16 cellular contexts compared by ENCODE assay signal in the genomic region with DNA sequence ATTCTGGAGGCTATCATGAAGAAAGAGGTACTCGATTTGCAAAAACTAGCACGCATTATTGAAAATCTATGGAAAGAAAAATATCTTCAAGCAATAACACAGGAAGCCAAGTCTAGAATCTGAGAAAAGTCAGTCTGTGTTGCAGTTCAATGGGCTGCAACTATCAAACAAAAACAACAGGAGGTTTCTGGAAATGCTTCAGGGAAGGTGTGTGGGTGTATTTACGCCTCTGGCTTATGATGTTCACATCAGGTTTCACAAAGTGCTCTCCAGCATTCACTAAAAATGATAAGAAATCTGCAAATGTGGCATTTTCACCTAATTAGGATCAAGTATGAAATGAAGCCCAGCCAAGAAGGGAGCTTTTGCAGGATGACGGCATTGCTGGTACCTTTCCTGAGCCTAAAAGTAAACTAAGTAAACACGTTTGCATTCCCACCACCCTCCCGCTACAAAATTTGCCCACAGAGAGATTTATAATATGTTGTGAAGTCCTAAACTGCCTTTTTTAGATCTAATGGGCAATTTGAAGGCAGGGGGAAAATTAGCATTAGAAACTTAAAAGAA.
"Had no signal": no experiment of that assay in that cellular context is flagged by ENCODE, and none has a peak within 500 bp of the region (broad histone marks: within the 10 kb centered on the region; RNA-seq: fewer than 3 reads in every experiment).

No MANE protein-coding gene starts in this region.

- DNase-seq: activated CD4-positive, alpha-beta T cell treated with anti-CD3 and anti-CD28 coated beads, Interleukin-2, amount 50 U/mL, for 4 hours; activated effector memory CD4-positive, alpha-beta T cell treated with anti-CD3 and anti-CD28 coated beads, Interleukin-2, amount 50 U/mL, for 16 hours; activated naive CD4-positive, alpha-beta T cell treated with anti-CD3 and anti-CD28 coated beads, Interleukin-2, amount 50 U/mL, for 16 hours; activated T-cell treated with anti-CD3 and anti-CD28 coated beads, Interleukin-2, amount 50 U/mL, for 72 hours; effector CD8-positive, alpha-beta T cell; heart left ventricle; kidney; left ventricle myocardium inferior; mammary epithelial cell; midbrain; psoas muscle; stimulated activated CD4-positive, alpha-beta T cell treated with anti-CD3 and anti-CD28 coated beads, Interleukin-1b, Interleukin-23, amount 100 ng/mL, for 48 hours; stimulated activated CD8-positive, alpha-beta memory T cell treated with anti-CD3 and anti-CD28 coated beads, Interleukin-4, amount 100 ng/mL, for 48 hours; stimulated activated naive CD4-positive, alpha-beta T cell had no signal

- ATAC-seq: activated T-cell treated with anti-CD3 and anti-CD28 coated beads, Interleukin-2, amount 50 U/mL, for 72 hours; gastroesophageal sphincter; heart left ventricle had no signal

- H3K4me3 ChIP-seq: esophagus muscularis mucosa, gastroesophageal sphincter, heart left ventricle, left ventricle myocardium inferior, psoas muscle had no signal
